In the genomic region with DNA sequence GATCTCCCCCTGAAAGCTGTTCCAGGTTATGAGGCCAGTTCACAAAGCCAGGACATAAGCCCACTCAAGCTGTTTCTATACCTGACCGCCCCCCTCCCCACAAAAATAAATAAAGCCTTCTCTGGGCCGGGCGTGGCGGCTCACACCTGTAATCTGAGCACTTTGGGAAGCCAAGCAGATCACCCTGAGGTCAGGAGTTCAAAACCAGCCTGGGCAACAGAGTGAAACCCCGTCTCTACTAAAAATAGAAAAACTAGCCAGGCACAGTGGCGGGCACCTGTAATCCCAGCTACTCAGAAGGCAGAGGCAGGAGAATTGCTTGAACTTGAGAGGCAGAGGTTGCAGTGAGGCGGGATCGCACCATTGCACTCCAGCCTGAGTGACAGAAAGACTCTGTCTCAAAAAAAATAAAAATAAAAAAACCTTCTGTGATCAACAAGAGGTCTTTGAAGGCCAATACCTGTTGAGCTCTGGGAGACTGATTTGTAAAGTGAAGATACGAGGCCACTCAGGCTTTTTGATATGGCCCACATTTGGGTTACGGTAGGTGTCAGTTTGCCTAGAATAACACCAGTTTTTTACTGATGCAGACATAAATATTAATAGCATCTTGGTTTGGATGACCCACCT, we compare ENCODE assay signal across 15 cellular contexts.
"Had no signal": no experiment of that assay in that cellular context is flagged by ENCODE, and none has a peak within 500 bp of the region (broad histone marks: within the 10 kb centered on the region; RNA-seq: fewer than 3 reads in every experiment).

No MANE protein-coding gene starts in this region.

- H3K27ac Mint-ChIP-seq: activated CD4-positive, alpha-beta memory T cell treated with anti-CD3 and anti-CD28 coated beads for 36 hours; activated T-cell treated with anti-CD3 and anti-CD28 coated beads, Interleukin-2, amount 50 U/mL, for 72 hours; T-helper 2 cell treated with Interferon-gamma antibody and Interleukin-4, amounts not matched to agents 5 μg/mL and 100 μg/mL, for 36 hours had no signal

- H3K27me3 Mint-ChIP-seq: activated CD4-positive, alpha-beta memory T cell treated with anti-CD3 and anti-CD28 coated beads for 36 hours had no signal

- ATAC-seq: activated naive CD8-positive, alpha-beta T cell treated with anti-CD3 and anti-CD28 coated beads, Interleukin-2, amount 50 U/mL, for 24 hours; activated T-cell treated with anti-CD3 and anti-CD28 coated beads, Interleukin-2, amount 50 U/mL, for 72 hours; left ventricle myocardium superior had no signal

- H3K27me3 ChIP-seq: ascending aorta, esophagus squamous epithelium, stomach had no signal

- H3K9me3 Mint-ChIP-seq: activated naive CD8-positive, alpha-beta T cell treated with anti-CD3 and anti-CD28 coated beads, Interleukin-2, amount 50 U/mL, for 24 hours; T-helper 2 cell treated with Interferon-gamma antibody and Interleukin-4, amounts not matched to agents 5 μg/mL and 100 μg/mL, for 36 hours had no signal

- DNase-seq: activated CD4-positive, alpha-beta memory T cell treated with anti-CD3 and anti-CD28 coated beads for 36 hours; activated CD4-positive, CD25-positive, alpha-beta regulatory T cell treated with anti-CD3 and anti-CD28 coated beads, Interleukin-2, amount 50 U/mL, for 72 hours; activated CD8-positive, alpha-beta memory T cell treated with anti-CD3 and anti-CD28 coated beads, Interleukin-2, amount 50 U/mL, for 4 hours; activated naive CD8-positive, alpha-beta T cell treated with anti-CD3 and anti-CD28 coated beads, Interleukin-2, amount 50 U/mL, for 24 hours; activated T-cell treated with anti-CD3 and anti-CD28 coated beads, Interleukin-2, amount 50 U/mL, for 72 hours; esophagus squamous epithelium; foreskin fibroblast; kidney; left ventricle myocardium superior; stimulated activated CD4-positive, alpha-beta T cell treated with anti-CD3 and anti-CD28 coated beads, Interleukin-15, amount 100 ng/mL, for 24 hours; stimulated activated CD4-positive, alpha-beta T cell treated with anti-CD3 and anti-CD28 coated beads, Interleukin-4, amount 100 ng/mL, for 4 hours; stomach had no signal

- H3K4me3 ChIP-seq: esophagus squamous epithelium, thoracic aorta had no signal

- H3K9me3 ChIP-seq: ascending aorta, esophagus squamous epithelium, stomach, thoracic aorta had no signal
